19 cellular contexts compared by ENCODE assay signal in the genomic region with DNA sequence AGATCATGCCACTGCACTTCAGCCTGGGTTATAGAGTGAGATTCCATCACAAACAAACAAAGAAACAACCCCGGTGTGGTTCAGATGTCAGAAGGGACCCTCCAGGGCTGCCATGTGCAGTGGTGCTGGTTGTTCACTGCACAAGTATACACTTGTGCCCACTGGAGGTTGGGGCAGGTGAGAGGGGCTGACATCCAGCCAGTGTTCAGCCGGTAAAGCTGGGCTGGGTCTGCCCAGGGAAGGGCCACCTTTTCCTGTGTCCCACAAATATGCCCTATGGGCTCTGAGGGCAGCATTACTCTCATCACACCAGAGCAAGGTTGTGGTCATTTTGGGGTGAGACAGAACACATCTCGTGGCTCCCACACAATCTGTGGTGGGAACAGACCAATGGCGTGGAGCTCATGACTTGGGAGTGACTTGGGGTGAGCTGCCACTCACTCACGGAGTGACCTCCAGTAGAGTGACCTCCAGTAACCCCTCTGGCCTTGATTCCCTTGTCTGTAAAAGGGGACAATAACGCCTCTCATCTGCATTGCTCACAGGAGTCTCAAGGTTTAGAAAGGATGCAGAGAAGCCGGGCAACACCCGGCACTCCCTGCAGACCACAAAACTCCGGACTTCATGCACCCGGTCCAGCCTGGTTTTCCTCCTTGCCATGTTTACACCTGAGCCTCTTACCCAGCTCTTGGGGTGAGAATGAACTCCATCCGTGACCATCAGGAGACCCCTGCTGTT.
"Had no signal": no experiment of that assay in that cellular context is flagged by ENCODE, and none has a peak within 500 bp of the region (broad histone marks: within the 10 kb centered on the region; RNA-seq: fewer than 3 reads in every experiment).

No MANE protein-coding gene starts in this region.

- H3K27ac Mint-ChIP-seq: memory B cell had no signal

- H3K9me3 ChIP-seq: lower lobe of right lung, neutrophil had no signal

- DNase-seq: cortex of kidney; dorsolateral prefrontal cortex; effector CD8-positive, alpha-beta T cell; foreskin melanocyte; head of caudate nucleus; kidney; left cardiac atrium; left ventricle myocardium inferior; lower lobe of right lung; midbrain; nephron progenitor cell; stimulated activated CD4-positive, alpha-beta T cell treated with anti-CD3 and anti-CD28 coated beads, Interleukin-2, amount 100 ng/mL, for 48 hours; stimulated activated naive CD8-positive, alpha-beta T cell treated with anti-CD3 and anti-CD28 coated beads, Interleukin-15, Interleukin-2, amounts not matched to agents 100 U/mL and 50 U/mL, for 24 hours had no signal

- FAIRE-seq: kidney, urothelium cell line had no signal

- H3K27ac ChIP-seq: dorsolateral prefrontal cortex, hepatocyte, left ventricle myocardium inferior, lower lobe of right lung, neutrophil, tibial nerve had no signal

- H2AFZ ChIP-seq: hepatocyte had no signal

- H3K4me3 ChIP-seq: dorsolateral prefrontal cortex, hepatocyte, left ventricle myocardium inferior, lower lobe of right lung, smooth muscle cell, tibial nerve had no signal

- H3K36me3 Mint-ChIP-seq: memory B cell had no signal

- H3K4me2 ChIP-seq: hepatocyte, smooth muscle cell had no signal

- H3K27me3 ChIP-seq: tibial nerve had no signal

- H3K36me3 ChIP-seq: left ventricle myocardium inferior, lower lobe of right lung, neutrophil, tibial nerve had no signal

- ATAC-seq: left cardiac atrium; lower lobe of right lung; stimulated activated naive CD8-positive, alpha-beta T cell treated with anti-CD3 and anti-CD28 coated beads, Interleukin-15, Interleukin-2, amounts not matched to agents 100 U/mL and 50 U/mL, for 24 hours had no signal

- H3K4me1 ChIP-seq: left ventricle myocardium inferior, lower lobe of right lung, tibial nerve had no signal

- H3K4me3 Mint-ChIP-seq: memory B cell, nephron progenitor cell had no signal
